ENCODE assay signal across 17 cellular contexts in genomic region chr10:129832582-129833249, GRCh38.
DNase-seq lines count a peak whose midpoint lies in the region; ATAC-seq and TF ChIP-seq lines count a peak whose summit lies in the region.
"Had no signal": no experiment of that assay in that cellular context is flagged by ENCODE, and none has a peak within 500 bp of the region (broad histone marks: within the 10 kb centered on the region; RNA-seq: fewer than 3 reads in every experiment).

No MANE protein-coding gene starts in this region.

- 26 to 42% (median 34%) methylated on average over 16 of the region's 16 CpGs for WGBS in psoas muscle, 3 donors

- peaks cover 0 to 10% of the 10 kb centered on the region in 2 donors for H3K36me3 ChIP-seq in psoas muscle (ENCODE audit: insufficient read depth in 1 of 2, low read depth in 1 of 2)
- H3K36me3 ChIP-seq in skeletal muscle tissue (ENCODE audit: control insufficient read depth in 3 of 3, insufficient read depth in 3 of 3, low read length in 3 of 3): peaks cover 0 to 1% (median 0%) of the 10 kb centered on the region in 3 donors

- H3K4me3 ChIP-seq in coronary artery (no peak overlapping the region), psoas muscle (no peak overlapping the region), skeletal muscle tissue (ENCODE audit: low read length in 3 of 3) (peak overlapping the region in 1 of 3 donors; percentile 22)

- H3K9me3 ChIP-seq in psoas muscle (no peaks in the 10 kb centered on the region), skeletal muscle tissue (ENCODE audit: control insufficient read depth in 3 of 3, low read length in 3 of 3) (no peaks in the 10 kb centered on the region)

- H3K27ac ChIP-seq in coronary artery: no peak overlapping the region
- H3K27ac ChIP-seq in psoas muscle: no peak overlapping the region
- H3K27ac ChIP-seq in skeletal muscle tissue (ENCODE audit: low read depth, low read length): peak overlapping the region; percentile 26

- no peak for TF ChIP-seq CTCF in coronary artery (IDR thresholded peaks at IDR 0.05)
- no peak for TF ChIP-seq CTCF in psoas muscle (IDR thresholded peaks at IDR 0.05)

- ATAC-seq in psoas muscle: peak; percentile 77 to 94 (median 91)
- ATAC-seq in HG02642 (IDR thresholded peaks at IDR 0.05; ENCODE audit: poor library complexity, unreplicated experiment): no peak

- no peak overlapping the region for H3K9ac ChIP-seq in skeletal muscle tissue (ENCODE audit: low read depth in 1 of 3, low read length in 3 of 3)

- H3K4me1 ChIP-seq in psoas muscle: no peaks in the 10 kb centered on the region
- H3K4me1 ChIP-seq in skeletal muscle tissue (ENCODE audit: control insufficient read depth in 3 of 3, insufficient read depth in 3 of 3, low read length in 3 of 3): peaks cover 2 to 9% (median 6%) of the 10 kb centered on the region in 3 donors

- intact Hi-C loops in psoas muscle (cut with DNase I): no loop called here

- DNase-seq in coronary artery (ENCODE audit: low spot score) (peak; percentile 68), mucosa of gallbladder (ENCODE audit: low spot score) (peak; percentile 3), psoas muscle (no peak), SW480 (ENCODE audit: low spot score) (no peak), islet precursor cell (no peak)
- DNase-seq in activated naive CD4-positive, alpha-beta T cell treated with anti-CD3 and anti-CD28 coated beads, Interleukin-2, amount 50 U/mL, for 16 hours: no peak
- DNase-seq: C1 segment of cervical spinal cord; Calu3; CD4-positive, alpha-beta memory T cell; COR-L47; DMS53; DMS79 treated with DMSO at 0.1 percent for 48 hours; GF-D8; GOT3; HCEC 1CT had no signal

- H3K27me3 ChIP-seq in psoas muscle (ENCODE audit: insufficient read depth in 3 of 3, low read length in 2 of 3) (no peaks in the 10 kb centered on the region), skeletal muscle tissue (ENCODE audit: control insufficient read depth in 3 of 3, insufficient read depth in 3 of 3, low read length in 3 of 3) (no peaks in the 10 kb centered on the region)

Comparison
In these comparisons a context has a peak if more than half of its experiments do, and no peak if none do; other contexts are left out.
1. DNase-seq: peak in coronary artery (single experiment) and mucosa of gallbladder (single experiment); none in psoas muscle (0 of 2), SW480 (single experiment), activated naive CD4-positive, alpha-beta T cell treated with anti-CD3 and anti-CD28 coated beads, Interleukin-2, amount 50 U/mL, for 16 hours (single experiment) and islet precursor cell (single experiment).